19 cellular contexts compared by ENCODE assay signal in the genomic region with DNA sequence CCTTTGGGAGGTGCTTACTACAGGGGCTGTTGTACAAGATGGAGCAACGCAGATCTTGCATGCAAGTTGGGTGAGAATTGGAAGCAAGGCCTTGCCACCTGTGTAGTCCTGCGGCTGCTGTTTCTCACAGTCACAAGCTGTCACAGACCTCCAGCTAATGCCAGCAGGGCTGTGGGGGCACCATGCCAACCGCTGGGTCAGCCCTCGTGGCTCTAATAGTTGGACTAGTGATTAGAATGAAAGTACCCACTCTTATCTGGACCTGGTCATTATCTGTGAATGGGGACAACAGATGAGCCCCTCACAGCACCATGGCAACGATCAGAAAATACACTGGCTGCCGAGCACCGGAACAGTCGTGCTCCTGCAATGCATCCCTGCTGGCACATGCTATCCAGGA.
DNase-seq lines count a peak whose midpoint lies in the region; ATAC-seq and TF ChIP-seq lines count a peak whose summit lies in the region.
"Had no signal": no experiment of that assay in that cellular context is flagged by ENCODE, and none has a peak within 500 bp of the region (broad histone marks: within the 10 kb centered on the region; RNA-seq: fewer than 3 reads in every experiment).

No MANE protein-coding gene starts in this region.

- no peaks in the 10 kb centered on the region for H3K4me1 ChIP-seq in esophagus muscularis mucosa
- H3K4me1 ChIP-seq: BLaER1 treated with 17β-estradiol and CSF1 and Interleukin-3, amounts not matched to agents 10 nM and 100 nM; Peyer's patch had no signal

- H3K27ac ChIP-seq in esophagus muscularis mucosa (replicated peaks in 1 of 4) = no peak overlapping the region
- H3K27ac ChIP-seq: 22Rv1; BLaER1 treated with 17β-estradiol and CSF1 and Interleukin-3, amounts not matched to agents 10 nM and 100 nM; HL-60; Peyer's patch had no signal

- no peaks in the 10 kb centered on the region for H3K36me3 ChIP-seq in esophagus muscularis mucosa
- H3K36me3 ChIP-seq: BLaER1 treated with 17β-estradiol and CSF1 and Interleukin-3, amounts not matched to agents 10 nM and 100 nM; Peyer's patch had no signal

- H3K9me3 Mint-ChIP-seq in immature natural killer cell = peaks cover 0 to 9% (median 7%) of the 10 kb centered on the region in 6 donors

- 80% methylated on average over 6 of the region's 8 CpGs for WGBS in esophagus muscularis mucosa

- no peak overlapping the region for H3K4me3 Mint-ChIP-seq in immature natural killer cell

- no peak for TF ChIP-seq EP300 in esophagus muscularis mucosa (IDR thresholded peaks at IDR 0.05)

- TF ChIP-seq POLR2A in esophagus muscularis mucosa (IDR thresholded peaks at IDR 0.05; ENCODE audit: low read depth) = no peak

- H3K27me3 Mint-ChIP-seq in immature natural killer cell (ENCODE audit: low read depth in 3 of 3) = peaks cover 0 to 7% (median 7%) of the 10 kb centered on the region in 3 donors

- H3K27ac Mint-ChIP-seq in immature natural killer cell = no peak overlapping the region

- H3K4me3 ChIP-seq in esophagus muscularis mucosa = no peak overlapping the region
- H3K4me3 ChIP-seq: BLaER1 treated with 17β-estradiol and CSF1 and Interleukin-3, amounts not matched to agents 10 nM and 100 nM; GM12878; K562; Peyer's patch had no signal

- no peak for TF ChIP-seq CTCF in esophagus muscularis mucosa (IDR thresholded peaks at IDR 0.05)

- peak; percentile 55 for DNase-seq in DMS 273 (lab: John Stamatoyannopoulos, UW; ENCODE audit: unreplicated experiment)
- no peak for DNase-seq in DMS 273 treated with DMSO at 0.1 percent for 48 hours (lab: John Stamatoyannopoulos, UW)
- DNase-seq in NCI-H748 (lab: John Stamatoyannopoulos, UW; ENCODE audit: unreplicated experiment) = peak; percentile 85
- DNase-seq in esophagus muscularis mucosa (ENCODE audit: extremely low spot score) = peak; percentile 90
- DNase-seq in islet precursor cell = peak; percentile 19
- no peak for DNase-seq in immature natural killer cell
- no peak for DNase-seq in MV-4-11 (lab: John Stamatoyannopoulos, UW)
- DNase-seq: DMS53, NCI-H2081, NCI-H226, NCI-H526 treated with DMSO at 0.1 percent for 48 hours, Peyer's patch, SHP77 treated with DMSO at 0.1 percent for 48 hours had no signal

- ATAC-seq in HG02571 (IDR thresholded peaks at IDR 0.05; ENCODE audit: unreplicated experiment) = no peak
- ATAC-seq: GM12878, K562 had no signal

- no peaks in the 10 kb centered on the region for H3K27me3 ChIP-seq in esophagus muscularis mucosa
- H3K27me3 ChIP-seq: BLaER1 treated with 17β-estradiol and CSF1 and Interleukin-3, amounts not matched to agents 10 nM and 100 nM; Peyer's patch had no signal

- peaks cover 8 to 11% of the 10 kb centered on the region in 2 donors for H3K4me1 Mint-ChIP-seq in immature natural killer cell

- intact Hi-C loops in esophagus muscularis mucosa (cut with DNase I) = no loop called here

- H3K36me3 Mint-ChIP-seq in immature natural killer cell = no peaks in the 10 kb centered on the region

- peaks cover 0 to 11% (median 6%) of the 10 kb centered on the region in 4 donors for H3K9me3 ChIP-seq in esophagus muscularis mucosa

Comparison
In these comparisons a context has a peak if more than half of its experiments do, and no peak if none do; other contexts are left out.
1. DNase-seq: peak in DMS 273 (single experiment), NCI-H748 (single experiment), esophagus muscularis mucosa (single experiment) and islet precursor cell (single experiment); none in DMS 273 treated with DMSO at 0.1 percent for 48 hours (single experiment), immature natural killer cell (0 of 3) and MV-4-11 (single experiment).